Comparison of ENCODE assay signal across 9 cellular contexts in genomic region chr11:128465946-128466688, GRCh38.
A peak's percentile ranks its signal among the peaks of the same experiment; 100 is the strongest.
DNase-seq lines count a peak whose midpoint lies in the region; ATAC-seq and TF ChIP-seq lines count a peak whose summit lies in the region.
"Had no signal": no experiment of that assay in that cellular context is flagged by ENCODE, and none has a peak within 500 bp of the region (broad histone marks: within the 10 kb centered on the region; RNA-seq: fewer than 3 reads in every experiment).

No MANE protein-coding gene starts in this region.

- peaks cover 100% of the 10 kb centered on the region for H3K4me1 Mint-ChIP-seq in activated naive CD4-positive, alpha-beta T cell treated with anti-CD3 and anti-CD28 coated beads, Interleukin-2, amount 50 U/mL, for 24 hours

- peak overlapping the region; percentile 100 for H3K27ac Mint-ChIP-seq in activated naive CD4-positive, alpha-beta T cell treated with anti-CD3 and anti-CD28 coated beads, Interleukin-2, amount 50 U/mL, for 24 hours

- WGBS in tibial nerve, 2 donors, result 76 to 84% methylated on average over 15 of the region's 15 CpGs

- no peak overlapping the region for H3K4me3 ChIP-seq in brain microvascular endothelial cell (ENCODE audit: low read depth, low read length)
- H3K4me3 ChIP-seq in mucosa of rectum (ENCODE audit: low read length in 2 of 2), result no peak overlapping the region
- no peak overlapping the region for H3K4me3 ChIP-seq in tibial nerve

- H3K9me3 Mint-ChIP-seq in activated naive CD4-positive, alpha-beta T cell treated with anti-CD3 and anti-CD28 coated beads, Interleukin-2, amount 50 U/mL, for 24 hours, result no peaks in the 10 kb centered on the region

- H3K9ac ChIP-seq in mucosa of rectum (ENCODE audit: low read depth in 1 of 2, low read length in 2 of 2), result no peak overlapping the region

- H3K27ac ChIP-seq in brain microvascular endothelial cell (peak overlapping the region; percentile 97), mucosa of rectum (ENCODE audit: low read depth in 2 of 2, low read length in 2 of 2) (peak overlapping the region; percentile 9 to 40), tibial nerve (peak overlapping the region; percentile 68 to 91 (median 80))

- TF ChIP-seq EP300 in tibial nerve (IDR thresholded peaks at IDR 0.05), result no peak

- TF ChIP-seq POLR2A in tibial nerve (IDR thresholded peaks at IDR 0.05), result no peak

- H3K27me3 ChIP-seq in brain microvascular endothelial cell (replicated peaks) (no peaks in the 10 kb centered on the region), mucosa of rectum (ENCODE audit: control insufficient read depth in 2 of 2, insufficient read depth in 2 of 2, low read length in 2 of 2) (no peaks in the 10 kb centered on the region), tibial nerve (no peaks in the 10 kb centered on the region)

- no peak for DNase-seq in activated naive CD4-positive, alpha-beta T cell (lab: John Stamatoyannopoulos, UW)
- DNase-seq in brain microvascular endothelial cell (no peak), tibial nerve (ENCODE audit: low spot score in 2 of 2) (no peak), middle frontal gyrus (ENCODE audit: extremely low spot score, low spot score) (no peak), UCSD-AML1 (lab: John Stamatoyannopoulos, UW; ENCODE audit: unreplicated experiment) (no peak)
- DNase-seq: NCI-H226 had no signal

- TF ChIP-seq CTCF in brain microvascular endothelial cell (IDR thresholded peaks at IDR 0.05; ENCODE audit: low read depth, low read length, missing control alignments) (no peak), tibial nerve (IDR thresholded peaks at IDR 0.05) (no peak)

- H3K4me3 Mint-ChIP-seq in activated naive CD4-positive, alpha-beta T cell treated with anti-CD3 and anti-CD28 coated beads, Interleukin-2, amount 50 U/mL, for 24 hours, result peak overlapping the region; percentile 88

- ATAC-seq in GM21576 (IDR thresholded peaks at IDR 0.05; ENCODE audit: unreplicated experiment), result no peak

- H3K36me3 Mint-ChIP-seq in activated naive CD4-positive, alpha-beta T cell treated with anti-CD3 and anti-CD28 coated beads, Interleukin-2, amount 50 U/mL, for 24 hours, result peaks cover 49% of the 10 kb centered on the region

- peaks cover 49% of the 10 kb centered on the region for H3K36me3 ChIP-seq in brain microvascular endothelial cell (replicated peaks)
- H3K36me3 ChIP-seq in mucosa of rectum (ENCODE audit: control insufficient read depth in 2 of 2, insufficient read depth in 2 of 2, low read length in 2 of 2), result peaks cover 23 to 47% of the 10 kb centered on the region in 2 donors
- peaks cover 0 to 14% (median 7%) of the 10 kb centered on the region in 3 donors for H3K36me3 ChIP-seq in tibial nerve

- in situ Hi-C loops in brain microvascular endothelial cell (cut with HindIII; ENCODE audit: low pct_ligation_motif_present, low sequenced_read_pairs), result no loop called here

- H3K27me3 Mint-ChIP-seq in activated naive CD4-positive, alpha-beta T cell treated with anti-CD3 and anti-CD28 coated beads, Interleukin-2, amount 50 U/mL, for 24 hours, result no peaks in the 10 kb centered on the region

- H3K4me1 ChIP-seq in mucosa of rectum (ENCODE audit: control insufficient read depth in 2 of 2, insufficient read depth in 2 of 2, low read length in 2 of 2), result peaks cover 33 to 37% of the 10 kb centered on the region in 2 donors
- H3K4me1 ChIP-seq in tibial nerve, result peaks cover 0 to 76% (median 62%) of the 10 kb centered on the region in 4 donors

- H3K9me3 ChIP-seq in mucosa of rectum (ENCODE audit: control insufficient read depth in 2 of 2, low read length in 2 of 2), result no peaks in the 10 kb centered on the region
- H3K9me3 ChIP-seq in tibial nerve, result no peaks in the 10 kb centered on the region

Comparison
In these comparisons a context has a peak if more than half of its experiments do, and no peak if none do; other contexts are left out.
1. H3K27ac ChIP-seq: peak in every context shown above with its lines; median percentile 97 in brain microvascular endothelial cell; 80 in tibial nerve; 24 in mucosa of rectum.